ENCODE assay signal across 30 cellular contexts in the genomic region with DNA sequence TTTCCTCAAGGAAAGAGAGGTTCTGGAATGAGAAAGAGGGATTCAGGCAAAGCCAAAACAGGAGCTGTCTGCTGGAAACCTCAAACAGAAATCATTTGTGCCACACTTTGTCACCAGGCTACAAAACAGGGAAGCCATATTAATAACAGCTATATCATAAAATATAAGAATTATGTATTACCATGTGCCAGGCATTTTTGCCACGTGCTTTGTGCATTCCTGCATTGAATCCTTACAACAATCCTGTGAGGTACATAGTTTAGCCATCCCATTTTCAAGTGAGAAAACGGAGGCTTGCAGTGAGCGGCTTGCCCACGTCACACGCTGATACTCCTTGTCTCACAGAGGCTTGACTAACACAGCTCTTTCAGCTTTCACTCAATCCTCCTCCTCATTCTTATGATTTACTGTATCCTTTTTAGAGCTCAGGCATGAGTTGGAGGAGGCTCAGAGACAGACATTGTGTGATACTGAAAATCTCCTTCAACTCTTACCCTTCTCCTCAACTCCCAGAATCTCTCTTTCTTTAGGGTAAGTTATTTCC.
"Had no signal": no experiment of that assay in that cellular context is flagged by ENCODE, and none has a peak within 500 bp of the region (broad histone marks: within the 10 kb centered on the region; RNA-seq: fewer than 3 reads in every experiment).

No MANE protein-coding gene starts in this region.

- H3K36me3 Mint-ChIP-seq: natural killer cell; neural progenitor cell; stimulated activated memory B cell treated with anti-CD40 and anti-IgM and Interleukin-4, amounts not matched to agents 10 μg/mL and 1 μg/mL and 100 μg/mL, for 72 hours had no signal

- H3K4me3 Mint-ChIP-seq: naive thymus-derived CD4-positive, alpha-beta T cell; natural killer cell; nephron; neural progenitor cell; stimulated activated memory B cell treated with anti-CD40 and anti-IgM and Interleukin-4, amounts not matched to agents 10 μg/mL and 1 μg/mL and 100 μg/mL, for 72 hours; stimulated activated naive CD8-positive, alpha-beta T cell treated with anti-CD3 and anti-CD28 coated beads, Interleukin-15, amount 100 ng/mL, for 72 hours had no signal

- H2AFZ ChIP-seq: neural progenitor cell had no signal

- H3K4me1 Mint-ChIP-seq: naive thymus-derived CD4-positive, alpha-beta T cell; natural killer cell; stimulated activated memory B cell treated with anti-CD40 and anti-IgM and Interleukin-4, amounts not matched to agents 10 μg/mL and 1 μg/mL and 100 μg/mL, for 72 hours; stimulated activated naive CD8-positive, alpha-beta T cell treated with anti-CD3 and anti-CD28 coated beads, Interleukin-15, amount 100 ng/mL, for 72 hours had no signal

- H3K27ac Mint-ChIP-seq: naive thymus-derived CD4-positive, alpha-beta T cell; natural killer cell; nephron; neural progenitor cell; stimulated activated memory B cell treated with anti-CD40 and anti-IgM and Interleukin-4, amounts not matched to agents 10 μg/mL and 1 μg/mL and 100 μg/mL, for 72 hours; stimulated activated naive CD8-positive, alpha-beta T cell treated with anti-CD3 and anti-CD28 coated beads, Interleukin-15, amount 100 ng/mL, for 72 hours had no signal

- H3K9ac ChIP-seq: neural progenitor cell had no signal

- H3K9me3 ChIP-seq: pancreas, prostate gland, suprapubic skin, thoracic aorta, thyroid gland, tibial nerve, upper lobe of left lung, vagina had no signal

- H3K27me3 ChIP-seq: neural progenitor cell, pancreas, suprapubic skin, thyroid gland, tibial nerve, upper lobe of left lung, vagina had no signal

- H3K27ac ChIP-seq: neural progenitor cell, pancreas, prostate gland, skin epidermis, spleen, suprapubic skin, thoracic aorta, thyroid gland, tibial nerve, upper lobe of left lung, vagina had no signal

- ATAC-seq: naive thymus-derived CD4-positive, alpha-beta T cell; natural killer cell; pancreas; right cardiac atrium; sciatic nerve; stimulated activated naive CD8-positive, alpha-beta T cell treated with anti-CD3 and anti-CD28 coated beads, Interleukin-15, amount 100 ng/mL, for 72 hours; stimulated activated naive CD8-positive, alpha-beta T cell treated with anti-CD3 and anti-CD28 coated beads, Interleukin-15, Interleukin-2, amounts not matched to agents 100 U/mL and 50 U/mL, for 24 hours had no signal

- FAIRE-seq: pancreas, urothelium cell line had no signal

- H3K9me3 Mint-ChIP-seq: natural killer cell; neural progenitor cell; stimulated activated naive CD8-positive, alpha-beta T cell treated with anti-CD3 and anti-CD28 coated beads, Interleukin-15, amount 100 ng/mL, for 72 hours had no signal

- DNase-seq: naive thymus-derived CD4-positive, alpha-beta T cell; natural killer cell; occipital lobe; pancreas; right cardiac atrium; spleen; stimulated activated CD4-positive, alpha-beta T cell treated with anti-CD3 and anti-CD28 coated beads, Interleukin-12 subunit alpha, Interleukin-12 subunit beta, amount 100 ng/mL, for 4 hours; stimulated activated CD4-positive, alpha-beta T cell treated with anti-CD3 and anti-CD28 coated beads, Interleukin-1b, Interleukin-23, amount 100 ng/mL, for 48 hours; stimulated activated CD4-positive, alpha-beta T cell treated with anti-CD3 and anti-CD28 coated beads, Interleukin-4, amount 100 ng/mL, for 1 hour; stimulated activated CD4-positive, alpha-beta T cell treated with anti-CD3 and anti-CD28 coated beads, Interleukin-4, amount 100 ng/mL, for 4 hours; stimulated activated CD8-positive, alpha-beta memory T cell treated with anti-CD3 and anti-CD28 coated beads, Interleukin-4, amount 100 ng/mL, for 48 hours; stimulated activated naive CD4-positive, alpha-beta T cell; stimulated activated naive CD8-positive, alpha-beta T cell treated with anti-CD3 and anti-CD28 coated beads, Interleukin-15, amount 100 ng/mL, for 72 hours; stimulated activated naive CD8-positive, alpha-beta T cell treated with anti-CD3 and anti-CD28 coated beads, Interleukin-15, Interleukin-2, amounts not matched to agents 100 U/mL and 50 U/mL, for 24 hours; substantia nigra; thyroid gland; trophoblast cell; upper lobe of left lung had no signal

- H3K4me3 ChIP-seq: neural progenitor cell, pancreas, prostate gland, skin epidermis, smooth muscle cell, spleen, suprapubic skin, thoracic aorta, thyroid gland, tibial nerve, upper lobe of left lung, vagina had no signal

- H3K36me3 ChIP-seq: neural progenitor cell, pancreas, prostate gland, spleen, suprapubic skin, thoracic aorta, thyroid gland, tibial nerve, upper lobe of left lung, vagina had no signal

- H3K4me2 ChIP-seq: neural progenitor cell, smooth muscle cell had no signal

- H3K4me1 ChIP-seq: pancreas, prostate gland, spleen, suprapubic skin, thyroid gland, tibial nerve, upper lobe of left lung, vagina had no signal
